1 cellular context compared by ENCODE assay signal in genomic region chr3:39105687-39106063, GRCh38.
TF ChIP-seq lines count a peak whose summit lies in the region.

No MANE protein-coding gene starts in this region.

TF ChIP-seq in WTC11, 78 proteins besides CTCF, POLR2A, EP300 and RAD21 (continued from another document):
- TF ChIP-seq AFF4 (CRISPR knock-in tag; IDR thresholded peaks at IDR 0.05; ENCODE audit: borderline replicate concordance) (no peak), ETV6 (CRISPR knock-in tag; IDR thresholded peaks at IDR 0.05) (no peak), MAX (CRISPR knock-in tag; IDR thresholded peaks at IDR 0.05) (no peak), CREB1 (CRISPR knock-in tag; IDR thresholded peaks at IDR 0.05) (no peak), SOX15 (CRISPR knock-in tag; IDR thresholded peaks at IDR 0.05) (no peak), PREB (CRISPR knock-in tag; IDR thresholded peaks at IDR 0.05; ENCODE audit: borderline replicate concordance) (no peak), GRHL2 (CRISPR knock-in tag; IDR thresholded peaks at IDR 0.05; ENCODE audit: insufficient replicate concordance, severe bottlenecking) (no peak), ZNF219 (CRISPR knock-in tag; IDR thresholded peaks at IDR 0.05; ENCODE audit: borderline replicate concordance) (no peak), SP1 (CRISPR knock-in tag; conservative IDR thresholded peaks at IDR 0.05) (no peak), OVOL2 (CRISPR knock-in tag; IDR thresholded peaks at IDR 0.05; ENCODE audit: borderline replicate concordance) (no peak), IRF2 (CRISPR knock-in tag; IDR thresholded peaks at IDR 0.05; ENCODE audit: borderline replicate concordance, low read depth) (no peak), ZNF263 (CRISPR knock-in tag; IDR thresholded peaks at IDR 0.05; ENCODE audit: low read depth) (no peak), ZNF317 (CRISPR knock-in tag; IDR thresholded peaks at IDR 0.05; ENCODE audit: borderline replicate concordance, low read depth) (no peak), ATF1 (CRISPR knock-in tag; IDR thresholded peaks at IDR 0.05) (no peak)
